Comparison of ENCODE assay signal across 8 cellular contexts in the genomic region with DNA sequence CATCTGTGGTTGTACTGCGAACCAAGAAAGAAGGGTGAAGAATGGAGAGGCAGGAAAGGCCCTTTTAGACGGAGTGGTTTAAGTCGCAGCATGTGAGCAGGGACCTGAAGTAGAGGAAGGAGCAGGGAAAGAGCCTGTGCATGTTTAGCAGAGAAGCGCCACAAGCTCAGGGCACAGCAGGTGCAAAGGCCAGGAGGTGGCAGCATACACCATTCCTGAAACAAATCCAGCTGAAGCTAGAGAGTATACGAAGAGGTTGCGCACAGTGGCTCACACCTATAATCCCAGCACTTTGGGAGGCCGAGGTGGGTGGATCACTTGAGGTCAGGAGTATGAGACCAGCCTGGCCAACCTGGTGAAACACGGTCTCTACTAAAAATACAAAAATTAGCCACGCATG. TPM values are rescaled to one million over a fixed set of nuclear protein-coding genes. Genes with fewer than 3 reads are reported as not detected.
DNase-seq lines count a peak whose midpoint lies in the region; FAIRE-seq and TF ChIP-seq lines count a peak whose summit lies in the region.

No MANE protein-coding gene starts in this region.

- in situ Hi-C loops in GM13976 (cut with MboI; ENCODE audit: low sequenced_read_pairs, unreplicated experiment), result no loop called here

- intact Hi-C loops in head of caudate nucleus (cut with DNase I), result loop anchor here (10.0 kb wide), 1 partner anchor 343 kb away; no protein-coding TSS in a partner anchor

- H3K27ac ChIP-seq in SJCRH30, result no peak overlapping the region

- TF ChIP-seq CTCF in GM13976 (IDR thresholded peaks at IDR 0.05; ENCODE audit: borderline replicate concordance, control extremely low read depth, extremely low read depth, insufficient read depth, missing control alignments), result peak; percentile 33

- no peaks in the 10 kb centered on the region for H3K27me3 ChIP-seq in SJCRH30

- H3K9me3 ChIP-seq in SJCRH30 (replicated peaks), result no peaks in the 10 kb centered on the region

- DNase-seq in Ammon's horn (ENCODE audit: low spot score), result peak; percentile 58
- no peak for DNase-seq in GM13976 (ENCODE audit: low spot score)
- peak; percentile 12 to 48 for DNase-seq in SJCRH30
- DNase-seq in head of caudate nucleus, result peak in 38 of 42 donors; percentile 24 to 69 (median 46)
- DNase-seq in HTR-8/SVneo (ENCODE audit: insufficient read length, low spot score), result no peak
- DNase-seq in frontal cortex (ENCODE audit: low spot score in 2 of 2), result no peak
- no peak for DNase-seq in activated CD4-positive, alpha-beta T cell treated with anti-CD3 and anti-CD28 coated beads, Interleukin-2, amount 50 U/mL, for 1 hour
- no peak for DNase-seq in stimulated activated CD4-positive, alpha-beta T cell treated with anti-CD3 and anti-CD28 coated beads, Interleukin-12 subunit alpha, Interleukin-12 subunit beta, amount 100 ng/mL, for 4 hours

- no peaks in the 10 kb centered on the region for H3K4me1 ChIP-seq in SJCRH30

- H3K4me3 ChIP-seq in SJCRH30, result no peak overlapping the region

- FAIRE-seq in HTR-8/SVneo (lab: Jason Lieb, UNC), result no peak
- no peak for FAIRE-seq in frontal cortex (lab: Jason Lieb, UNC)

- no peaks in the 10 kb centered on the region for H3K36me3 ChIP-seq in SJCRH30

RNA-seq across cellular contexts. Expression of a gene that starts 49.9 kb away (rescaled TPM):
- 16.2 and 20.4 TPM in 2 replicates for total RNA-seq in SJCRH30 (2014; rRNA removed; shearing (Covaris generic))
- total RNA-seq in frontal cortex, result 3.3 TPM

Comparison
In these comparisons a context has a peak if more than half of its experiments do, and no peak if none do; other contexts are left out.
1. DNase-seq: peak in Ammon's horn (single experiment), SJCRH30 (2 of 2) and head of caudate nucleus (38 of 42); none in GM13976 (single experiment), HTR-8/SVneo (single experiment), frontal cortex (0 of 2), activated CD4-positive, alpha-beta T cell treated with anti-CD3 and anti-CD28 coated beads, Interleukin-2, amount 50 U/mL, for 1 hour (single experiment) and stimulated activated CD4-positive, alpha-beta T cell treated with anti-CD3 and anti-CD28 coated beads, Interleukin-12 subunit alpha, Interleukin-12 subunit beta, amount 100 ng/mL, for 4 hours (single experiment).